Comparison of ENCODE assay signal across 9 cellular contexts in genomic region chr1:174700775-174701174, GRCh38.
"Had no signal": no experiment of that assay in that cellular context is flagged by ENCODE, and none has a peak within 500 bp of the region (broad histone marks: within the 10 kb centered on the region; RNA-seq: fewer than 3 reads in every experiment).

No MANE protein-coding gene starts in this region.

- H3K36me3 ChIP-seq: tibial nerve had no signal

- H3K9me3 ChIP-seq: tibial nerve had no signal

- H3K27me3 ChIP-seq: tibial nerve had no signal

- ATAC-seq: activated CD4-positive, alpha-beta T cell treated with anti-CD3 and anti-CD28 coated beads for 36 hours had no signal

- H3K4me3 ChIP-seq: tibial nerve had no signal

- H3K4me1 ChIP-seq: tibial nerve had no signal

- DNase-seq: activated CD4-positive, alpha-beta T cell treated with anti-CD3 and anti-CD28 coated beads for 36 hours; activated CD4-positive, alpha-beta T cell treated with anti-CD3 and anti-CD28 coated beads, Interleukin-2, amount 50 U/mL, for 48 hours; amniotic stem cell; central memory CD4-positive, alpha-beta T cell; endodermal cell; occipital lobe; stimulated activated CD8-positive, alpha-beta memory T cell treated with anti-CD3 and anti-CD28 coated beads, Interleukin-4, amount 100 ng/mL, for 48 hours; stimulated activated naive CD4-positive, alpha-beta T cell treated with Interleukin-2 at 50 U/mL for 16 hours had no signal
